19 cellular contexts compared by ENCODE assay signal in the genomic region with DNA sequence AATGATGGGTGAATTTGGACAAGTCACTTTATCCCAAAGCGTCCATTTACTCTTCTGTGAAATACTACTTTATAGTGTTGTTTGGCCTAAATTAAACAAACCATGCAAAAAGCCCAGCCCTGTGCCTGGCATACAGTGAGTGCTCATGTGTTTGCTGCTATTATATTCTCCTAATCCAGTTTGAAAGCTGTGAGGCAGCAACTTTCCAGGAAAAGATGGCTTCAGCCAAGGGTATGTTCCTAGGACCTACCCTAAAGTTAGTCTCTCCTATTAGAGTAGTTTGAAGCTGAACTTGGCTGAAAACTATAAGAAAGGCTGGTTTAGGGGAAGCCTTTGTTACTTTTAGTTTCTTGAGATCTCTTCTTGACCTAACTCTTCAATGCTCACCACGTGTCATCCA. TPM values are rescaled to one million over a fixed set of nuclear protein-coding genes. Genes with fewer than 3 reads are reported as not detected.
"Had no signal": no experiment of that assay in that cellular context is flagged by ENCODE, and none has a peak within 500 bp of the region (broad histone marks: within the 10 kb centered on the region; RNA-seq: fewer than 3 reads in every experiment).

No MANE protein-coding gene starts in this region.

- H3K36me3 Mint-ChIP-seq: brain, WTC11 had no signal

- H3K27ac Mint-ChIP-seq: activated naive CD4-positive, alpha-beta T cell treated with anti-CD3 and anti-CD28 coated beads, Interleukin-2, amount 50 U/mL, for 72 hours; brain; nephron progenitor cell; progenitor cell of endocrine pancreas; T-helper 17 cell; WTC11 had no signal

- H3K4me1 ChIP-seq: testis had no signal

- H3K4me3 Mint-ChIP-seq: brain; central memory CD8-positive, alpha-beta T cell; nephron progenitor cell; stimulated activated naive CD8-positive, alpha-beta T cell treated with anti-CD3 and anti-CD28 coated beads, Interleukin-15, amount 100 ng/mL, for 72 hours; T-helper 17 cell; WTC11 had no signal

- H3K4me1 Mint-ChIP-seq: brain, nephron progenitor cell, WTC11 had no signal

- H3K27me3 ChIP-seq: esophagus squamous epithelium, testis had no signal

- H3K9me3 ChIP-seq: esophagus squamous epithelium, testis had no signal

- H3K4me3 ChIP-seq: esophagus squamous epithelium, smooth muscle cell, testis had no signal

- H3K27me3 Mint-ChIP-seq: brain; central memory CD8-positive, alpha-beta T cell; stimulated activated naive CD8-positive, alpha-beta T cell treated with anti-CD3 and anti-CD28 coated beads, Interleukin-15, amount 100 ng/mL, for 72 hours; T-helper 17 cell had no signal

- ATAC-seq: activated naive CD4-positive, alpha-beta T cell treated with anti-CD3 and anti-CD28 coated beads, Interleukin-2, amount 50 U/mL, for 72 hours; stimulated activated naive CD8-positive, alpha-beta T cell treated with anti-CD3 and anti-CD28 coated beads, Interleukin-15, amount 100 ng/mL, for 72 hours; T-helper 17 cell; WTC11 had no signal

- H3K9me3 Mint-ChIP-seq: brain; central memory CD8-positive, alpha-beta T cell; nephron progenitor cell; stimulated activated naive CD8-positive, alpha-beta T cell treated with anti-CD3 and anti-CD28 coated beads, Interleukin-15, amount 100 ng/mL, for 72 hours; WTC11 had no signal

- H3K27ac ChIP-seq: esophagus squamous epithelium, testis had no signal

- DNase-seq: activated CD4-positive, alpha-beta T cell treated with anti-CD3 and anti-CD28 coated beads for 4 hours; activated CD8-positive, alpha-beta memory T cell treated with anti-CD3 and anti-CD28 coated beads for 24 hours; activated effector memory CD4-positive, alpha-beta T cell treated with Interleukin-2 at 50 U/mL for 16 hours; cortex of kidney; effector CD4-positive, alpha-beta T cell; esophagus squamous epithelium; kidney glomerular epithelial cell; nephron progenitor cell; occipital lobe; right cardiac atrium; stimulated activated naive CD8-positive, alpha-beta T cell treated with anti-CD3 and anti-CD28 coated beads, Interleukin-15, amount 100 ng/mL, for 72 hours; T-helper 17 cell; testis had no signal

RNA-seq across cellular contexts. Expression of a gene that starts 19.9 kb away (rescaled TPM):
- total RNA-seq: smooth muscle cell had no signal
